In the genomic region with DNA sequence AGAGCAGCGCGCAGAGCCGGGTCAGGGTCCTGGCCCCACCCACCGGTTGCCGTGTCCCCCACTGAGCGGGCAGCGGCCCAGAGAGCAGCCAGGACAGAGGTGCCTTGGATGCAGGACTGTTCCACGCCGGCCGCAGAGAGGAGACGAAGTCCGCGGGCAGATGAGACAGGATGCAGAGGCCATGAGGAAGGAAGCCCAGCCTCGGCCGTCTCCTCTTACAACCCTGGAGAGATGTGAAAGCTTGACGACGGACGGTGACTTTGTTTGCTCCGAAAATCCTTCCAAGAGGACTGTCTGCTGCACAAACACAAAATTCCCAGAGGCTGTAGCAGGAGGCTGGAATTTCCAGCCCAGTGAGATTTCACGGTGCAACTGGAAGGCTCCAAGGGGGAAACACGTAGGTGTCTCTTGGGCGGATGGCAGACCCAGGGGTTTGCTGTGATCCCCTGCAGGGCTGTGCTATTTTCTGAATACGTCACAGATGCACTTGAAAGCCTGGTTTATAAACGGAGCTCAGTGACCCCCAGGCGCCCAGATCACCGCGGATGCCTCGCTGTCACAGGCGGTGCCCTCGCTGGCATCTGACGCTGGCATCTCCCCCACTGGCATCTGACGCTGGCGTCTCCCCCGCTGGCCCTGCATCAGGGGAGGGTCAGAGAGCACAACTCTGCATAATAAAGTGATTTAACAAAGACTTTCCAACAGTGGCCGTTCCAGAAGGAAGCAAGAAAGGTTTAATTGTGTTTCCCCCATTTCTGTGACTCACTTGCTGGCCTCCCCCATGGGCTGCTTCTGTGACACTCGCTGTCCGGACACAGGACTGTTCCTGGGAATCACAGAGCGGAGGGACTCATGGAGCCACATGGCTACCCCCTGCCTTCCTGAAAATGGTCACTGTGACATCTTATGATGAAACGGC, we compare ENCODE assay signal across 1 cellular context.
TF ChIP-seq lines count a peak whose summit lies in the region.

No MANE protein-coding gene starts in this region.

TF ChIP-seq in HCT116, 20 proteins besides CTCF, POLR2A, EP300 and RAD21 (continued from another document):
- TF ChIP-seq, protein P1, sequence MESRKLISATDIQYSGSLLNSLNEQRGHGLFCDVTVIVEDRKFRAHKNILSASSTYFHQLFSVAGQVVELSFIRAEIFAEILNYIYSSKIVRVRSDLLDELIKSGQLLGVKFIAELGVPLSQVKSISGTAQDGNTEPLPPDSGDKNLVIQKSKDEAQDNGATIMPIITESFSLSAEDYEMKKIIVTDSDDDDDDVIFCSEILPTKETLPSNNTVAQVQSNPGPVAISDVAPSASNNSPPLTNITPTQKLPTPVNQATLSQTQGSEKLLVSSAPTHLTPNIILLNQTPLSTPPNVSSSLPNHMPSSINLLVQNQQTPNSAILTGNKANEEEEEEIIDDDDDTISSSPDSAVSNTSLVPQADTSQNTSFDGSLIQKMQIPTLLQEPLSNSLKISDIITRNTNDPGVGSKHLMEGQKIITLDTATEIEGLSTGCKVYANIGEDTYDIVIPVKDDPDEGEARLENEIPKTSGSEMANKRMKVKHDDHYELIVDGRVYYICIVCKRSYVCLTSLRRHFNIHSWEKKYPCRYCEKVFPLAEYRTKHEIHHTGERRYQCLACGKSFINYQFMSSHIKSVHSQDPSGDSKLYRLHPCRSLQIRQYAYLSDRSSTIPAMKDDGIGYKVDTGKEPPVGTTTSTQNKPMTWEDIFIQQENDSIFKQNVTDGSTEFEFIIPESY (IDR thresholded peaks at IDR 0.05; ENCODE audit: extremely low read depth, insufficient replicate concordance, low read length) = no peak
- no peak for TF ChIP-seq JUND (IDR thresholded peaks at IDR 0.05)
- TF ChIP-seq SIN3A (IDR thresholded peaks at IDR 0.05; ENCODE audit: low read depth) = no peak
- TF ChIP-seq POLR2AphosphoS5 (IDR thresholded peaks at IDR 0.05; ENCODE audit: low read depth, low read length) = no peak
- TF ChIP-seq FOSL1 (IDR thresholded peaks at IDR 0.05; ENCODE audit: low read depth) = no peak
TF ChIP-seq in HCT116: peak in this region for 0.
